In the genomic region with DNA sequence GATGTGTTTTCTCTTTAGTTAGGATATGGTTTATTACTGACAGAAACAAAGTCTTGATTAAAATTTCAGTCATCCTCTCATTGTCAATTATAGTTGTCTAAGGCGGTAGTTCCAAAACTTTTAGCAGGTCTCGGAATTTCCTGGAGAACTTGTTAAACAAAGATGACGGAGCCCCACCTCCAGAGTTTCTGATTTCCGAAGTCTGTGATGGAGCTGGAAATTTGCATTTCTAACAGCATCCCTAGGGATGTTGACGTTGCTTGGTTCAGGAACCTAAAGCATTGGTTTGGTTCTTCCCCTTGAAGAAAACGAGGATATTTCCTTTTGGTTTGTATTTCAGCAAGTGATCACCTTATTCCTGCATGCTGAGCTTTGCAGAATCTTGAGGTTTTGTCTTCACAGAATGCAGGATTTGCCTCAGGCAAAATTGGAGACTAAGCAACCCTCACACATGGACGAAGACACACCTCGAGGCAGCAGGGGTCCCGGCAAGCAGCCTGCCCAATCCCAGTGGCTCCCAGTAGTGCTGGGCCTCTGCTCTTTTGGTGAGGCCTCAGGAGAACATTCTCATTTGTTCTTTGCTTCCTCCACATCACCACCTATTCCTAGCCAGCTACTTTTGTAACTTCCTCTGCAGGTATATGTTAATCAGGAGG, we compare ENCODE assay signal across 1 cellular context.
A peak's percentile ranks its signal among the peaks of the same experiment; 100 is the strongest.
TF ChIP-seq lines count a peak whose summit lies in the region.

No MANE protein-coding gene starts in this region.

TF ChIP-seq in HEK293, 187 proteins besides CTCF, POLR2A, EP300 and RAD21 (continued from another document):
- 0 out of 2 replicates have a peak, but pooled peaks have one; percentile 3 for TF ChIP-seq HIC1 (tag by site-specific recombination; IDR thresholded peaks at IDR 0.05)
- peak; percentile 58 for TF ChIP-seq ZBTB20 (tag by site-specific recombination; IDR thresholded peaks at IDR 0.05)
- TF ChIP-seq ZXDB (tag by site-specific recombination; IDR thresholded peaks at IDR 0.05), result peak; percentile 38; the same call in 1 of the 2 replicates
- TF ChIP-seq ZNF221 (tag by site-specific recombination; IDR thresholded peaks at IDR 0.05; ENCODE audit: borderline replicate concordance), result no peak
- 0 out of 2 replicates have a peak, but pooled peaks have one; percentile 2 for TF ChIP-seq IKZF3 (tag by site-specific recombination; IDR thresholded peaks at IDR 0.05)
- TF ChIP-seq, protein P1, sequence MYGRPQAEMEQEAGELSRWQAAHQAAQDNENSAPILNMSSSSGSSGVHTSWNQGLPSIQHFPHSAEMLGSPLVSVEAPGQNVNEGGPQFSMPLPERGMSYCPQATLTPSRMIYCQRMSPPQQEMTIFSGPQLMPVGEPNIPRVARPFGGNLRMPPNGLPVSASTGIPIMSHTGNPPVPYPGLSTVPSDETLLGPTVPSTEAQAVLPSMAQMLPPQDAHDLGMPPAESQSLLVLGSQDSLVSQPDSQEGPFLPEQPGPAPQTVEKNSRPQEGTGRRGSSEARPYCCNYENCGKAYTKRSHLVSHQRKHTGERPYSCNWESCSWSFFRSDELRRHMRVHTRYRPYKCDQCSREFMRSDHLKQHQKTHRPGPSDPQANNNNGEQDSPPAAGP (tag by site-specific recombination; IDR thresholded peaks at IDR 0.05), result no peak
